8 cellular contexts compared by ENCODE assay signal in the genomic region with DNA sequence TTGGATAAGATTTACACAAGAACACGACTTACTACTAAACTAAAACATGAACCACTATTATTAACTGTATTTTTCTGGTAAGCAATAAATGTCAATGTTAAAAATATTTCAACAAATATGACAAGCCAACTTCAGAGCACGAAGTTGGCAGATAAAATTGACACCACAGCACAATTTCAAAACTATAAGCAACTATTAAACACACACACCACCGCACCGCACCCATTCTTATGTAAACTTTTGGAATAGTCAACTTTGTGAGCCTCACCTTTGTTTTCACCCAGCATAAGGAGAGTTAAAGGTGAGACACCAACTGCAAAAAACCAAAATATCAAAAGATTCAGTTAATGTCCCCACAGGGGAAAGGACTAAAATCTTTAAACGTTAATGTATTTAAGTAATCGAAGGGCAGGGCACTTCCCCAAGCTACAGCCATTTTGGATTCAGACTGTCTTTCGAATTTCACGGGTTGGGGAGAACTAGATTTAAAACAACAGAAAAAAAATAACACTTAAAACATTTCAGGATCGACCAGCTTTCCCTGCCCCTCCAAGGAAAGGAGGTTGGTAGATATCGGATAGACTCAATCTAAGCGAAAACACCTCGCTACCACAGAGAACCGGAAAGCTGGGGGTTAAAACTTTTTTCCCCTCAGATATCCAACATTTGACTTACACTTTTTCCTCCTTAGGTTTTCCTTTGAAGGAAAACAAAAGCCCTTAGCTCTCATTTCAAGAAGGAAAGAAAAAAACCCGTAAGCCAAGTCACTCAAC. TPM values are rescaled to one million over a fixed set of nuclear protein-coding genes. Genes with fewer than 3 reads are reported as not detected.
DNase-seq lines count a peak whose midpoint lies in the region; ATAC-seq and TF ChIP-seq lines count a peak whose summit lies in the region.

No MANE protein-coding gene starts in this region.

- H3K4me3 ChIP-seq in adrenal gland (peak overlapping the region; percentile 51 to 91 (median 72)), kidney epithelial cell (ENCODE audit: low read depth, low read length) (peak overlapping the region; percentile 97), suprapubic skin (peak overlapping the region; percentile 91)

- no peak for TF ChIP-seq CTCF in CD4-positive, alpha-beta T cell (IDR thresholded peaks at IDR 0.05)
- no peak for TF ChIP-seq CTCF in adrenal gland (IDR thresholded peaks at IDR 0.05)
- TF ChIP-seq CTCF in kidney epithelial cell (IDR thresholded peaks at IDR 0.05; ENCODE audit: insufficient read depth, low read length, poor library complexity, severe bottlenecking), result no peak
- no peak for TF ChIP-seq CTCF in suprapubic skin (IDR thresholded peaks at IDR 0.05)

- no peaks in the 10 kb centered on the region for H3K9me3 Mint-ChIP-seq in CD4-positive, alpha-beta T cell

- H3K27ac ChIP-seq in CD4-positive, alpha-beta T cell (ENCODE audit: low read depth, low read length), result peak overlapping the region; percentile 97
- peak overlapping the region; percentile 71 to 100 (median 98) for H3K27ac ChIP-seq in adrenal gland
- H3K27ac ChIP-seq in suprapubic skin, result peak overlapping the region; percentile 98

- CTCF ChIA-PET in CD4-positive, alpha-beta T cell (lab: Charles Lee), result interaction anchor here (1.5 kb wide), 1 partner anchor 101 kb away, joined by 6 read pairs; a partner anchor contains a TSS

- H3K4me1 Mint-ChIP-seq in CD4-positive, alpha-beta T cell (ENCODE audit: low read depth), result peaks cover 60% of the 10 kb centered on the region

- H3K4me1 ChIP-seq in adrenal gland (replicated peaks in 1 of 2) (peaks cover 24 to 62% of the 10 kb centered on the region in 2 donors), suprapubic skin (peaks cover 63% of the 10 kb centered on the region)

- H3K36me3 ChIP-seq in adrenal gland (replicated peaks in 1 of 2) (no peaks in the 10 kb centered on the region), kidney epithelial cell (ENCODE audit: control insufficient read depth, insufficient read depth, low read length) (no peaks in the 10 kb centered on the region), suprapubic skin (no peaks in the 10 kb centered on the region)

- WGBS in adrenal gland, 4 donors, result 0 to 1% (median 0%) methylated on average over 14 of the region's 14 CpGs
- under 1% methylated on average over 14 of the region's 14 CpGs for WGBS in suprapubic skin

- intact Hi-C loops in CD4-positive, alpha-beta T cell (cut with DNase I, micrococcal nuclease), result loop anchor here (2.0 to 10.0 kb wide), 10 partner anchors 101 to 673 kb away; a partner anchor contains a TSS
- intact Hi-C loops in adrenal gland (cut with DNase I), result loop anchor here (10.0 kb wide), 2 partner anchors 51 to 101 kb away; a partner anchor contains a TSS

- TF ChIP-seq POLR2A in adrenal gland (IDR thresholded peaks at IDR 0.05) (no peak), suprapubic skin (IDR thresholded peaks at IDR 0.05) (no peak)

- H3K27ac Mint-ChIP-seq in CD4-positive, alpha-beta T cell, result peak overlapping the region; percentile 100

- no peak for DNase-seq in CD4-positive, alpha-beta T cell
- DNase-seq in KG1 (lab: John Stamatoyannopoulos, UW) (peak; percentile 41), adrenal gland (no peak), kidney epithelial cell (ENCODE audit: low read depth) (no peak), suprapubic skin (ENCODE audit: low spot score in 2 of 2) (no peak), T-helper 9 cell (no peak), H4 (ENCODE audit: low spot score) (no peak), cerebellar nuclear complex (lab: John Stamatoyannopoulos, UW) (no peak)

- peaks cover 37% of the 10 kb centered on the region for H3K36me3 Mint-ChIP-seq in CD4-positive, alpha-beta T cell (ENCODE audit: low read depth)

- H3K27me3 Mint-ChIP-seq in CD4-positive, alpha-beta T cell, result no peaks in the 10 kb centered on the region

- H3K4me3 Mint-ChIP-seq in CD4-positive, alpha-beta T cell, result peak overlapping the region; percentile 99

- no peaks in the 10 kb centered on the region for H3K27me3 ChIP-seq in CD4-positive, alpha-beta T cell (ENCODE audit: control insufficient read depth, insufficient read depth, low read length)
- H3K27me3 ChIP-seq in adrenal gland, result no peaks in the 10 kb centered on the region
- H3K27me3 ChIP-seq in kidney epithelial cell (ENCODE audit: control insufficient read depth, insufficient read depth, low read length), result no peaks in the 10 kb centered on the region
- H3K27me3 ChIP-seq in suprapubic skin, result no peaks in the 10 kb centered on the region

- POLR2A ChIA-PET in CD4-positive, alpha-beta T cell (lab: Charles Lee), result interaction anchor here (0.5 to 3.6 kb wide), 31 partner anchors 9 to 989 kb away, joined by 3 to 65 read pairs (median 4); a partner anchor contains a TSS

- no peaks in the 10 kb centered on the region for H3K9me3 ChIP-seq in CD4-positive, alpha-beta T cell (ENCODE audit: control insufficient read depth, low read length)
- H3K9me3 ChIP-seq in adrenal gland (replicated peaks in 1 of 3) (no peaks in the 10 kb centered on the region), suprapubic skin (no peaks in the 10 kb centered on the region)

- ATAC-seq in CD4-positive, alpha-beta T cell (ENCODE audit: poor library complexity), result no peak

- no peak for TF ChIP-seq EP300 in suprapubic skin (IDR thresholded peaks at IDR 0.05)

RNA-seq across cellular contexts. Expression of a gene that starts 0.8 kb away (rescaled TPM):
- 100 to 1,000 TPM; 116 to 125 TPM for total RNA-seq in CD4-positive, alpha-beta T cell
- total RNA-seq in adrenal gland (100 to 1,000 TPM in 3 of 8 donors, 10 to 100 TPM in 5; 57.9 to 122 (median 91.1) TPM), kidney epithelial cell (101 and 112 TPM in 2 replicates), suprapubic skin (100 to 1,000 TPM; 121 to 219 (median 131) TPM)
- polyA plus RNA-seq in adrenal gland, result 10 to 100 TPM; 34.5 to 75.8 (median 40.1) TPM
- 142 and 151 TPM in 2 replicates for total RNA-seq in H4 (2014; rRNA removed; shearing (Covaris generic))

RNA-seq across cellular contexts. Expression of a gene that starts 2.5 kb away (rescaled TPM):
- total RNA-seq in CD4-positive, alpha-beta T cell, result 1 to 10 TPM; 5.6 to 6.3 TPM
- total RNA-seq in adrenal gland (10 to 100 TPM; 16.8 to 37.2 (median 26.3) TPM), kidney epithelial cell (41.2 and 48.0 TPM in 2 replicates), suprapubic skin (10 to 100 TPM; 13.8 to 27.7 (median 19.3) TPM)
- 10 to 100 TPM in 2 of 3 donors, 1 to 10 TPM in 1; 9.3 to 53.1 (median 16.8) TPM for polyA plus RNA-seq in adrenal gland
- total RNA-seq in H4 (2014; rRNA removed; shearing (Covaris generic)), result 29.0 and 42.3 TPM in 2 replicates
